In genomic region chr7:84975586-84976185, GRCh38 we compare ENCODE assay signal across 33 cellular contexts.
DNase-seq lines count a peak whose midpoint lies in the region; ATAC-seq, FAIRE-seq and TF ChIP-seq lines count a peak whose summit lies in the region.
"Had no signal": no experiment of that assay in that cellular context is flagged by ENCODE, and none has a peak within 500 bp of the region (broad histone marks: within the 10 kb centered on the region; RNA-seq: fewer than 3 reads in every experiment).

No MANE protein-coding gene starts in this region.

- H3K9me3 ChIP-seq in astrocyte (ENCODE audit: insufficient read depth, low read depth, low read length): no peaks in the 10 kb centered on the region

- H3K9ac ChIP-seq in astrocyte (ENCODE audit: low read length): no peak overlapping the region

- no peaks in the 10 kb centered on the region for H3K79me2 ChIP-seq in astrocyte (ENCODE audit: insufficient read depth, low read length)

- no peak overlapping the region for H3K27ac ChIP-seq in astrocyte (ENCODE audit: low read depth, low read length)
- H3K27ac ChIP-seq: cardiac muscle cell, coronary artery, PC-9 had no signal

- H3K4me1 Mint-ChIP-seq in astrocyte (ENCODE audit: low read depth, unreplicated experiment): no peaks in the 10 kb centered on the region
- H3K4me1 Mint-ChIP-seq: CD14-positive monocyte, H9, immature natural killer cell had no signal

- no peaks in the 10 kb centered on the region for H3K27me3 Mint-ChIP-seq in astrocyte (ENCODE audit: low read depth, unreplicated experiment)
- H3K27me3 Mint-ChIP-seq: effector memory CD8-positive, alpha-beta T cell had no signal

- no peak for TF ChIP-seq CTCF in astrocyte (IDR thresholded peaks at IDR 0.05; ENCODE audit: insufficient read depth, low read depth, low read length)
- TF ChIP-seq CTCF in fibroblast of the aortic adventitia (IDR thresholded peaks at IDR 0.05; ENCODE audit: insufficient read depth, low read length): no peak

- no peaks in the 10 kb centered on the region for H3K36me3 Mint-ChIP-seq in astrocyte (ENCODE audit: low read depth, unreplicated experiment)
- H3K36me3 Mint-ChIP-seq: CD14-positive monocyte, immature natural killer cell had no signal

- no peaks in the 10 kb centered on the region for H3K36me3 ChIP-seq in astrocyte (ENCODE audit: insufficient read depth, low read length)
- H3K36me3 ChIP-seq: cardiac muscle cell had no signal

- H3K4me2 ChIP-seq in astrocyte (ENCODE audit: low read length): no peak overlapping the region
- H3K4me2 ChIP-seq: PC-9 had no signal

- no peaks in the 10 kb centered on the region for H3K27me3 ChIP-seq in astrocyte (ENCODE audit: insufficient read depth, low read length)
- H3K27me3 ChIP-seq: cardiac muscle cell had no signal

- no peak overlapping the region for H2AFZ ChIP-seq in astrocyte (ENCODE audit: low read depth, low read length)
- H2AFZ ChIP-seq: PC-9 had no signal

- DNase-seq in EH (ENCODE audit: low read depth) (peak; percentile 73), LHCN-M2 (ENCODE audit: low read depth) (peak; percentile 31), astrocyte (ENCODE audit: low read depth) (peak; percentile 59), fibroblast of the aortic adventitia (ENCODE audit: low read depth) (peak; percentile 23), HuH-7.5 (ENCODE audit: low spot score) (no peak)
- DNase-seq in activated CD4-positive, CD25-positive, alpha-beta regulatory T cell (lab: John Stamatoyannopoulos, UW): no peak
- DNase-seq: activated CD4-positive, alpha-beta T cell treated with anti-CD3 and anti-CD28 coated beads, Interleukin-2, amount 50 U/mL, for 4 hours; activated naive CD4-positive, alpha-beta T cell treated with anti-CD3 and anti-CD28 coated beads, Interleukin-2, amount 50 U/mL, for 16 hours; Calu3; effector memory CD8-positive, alpha-beta T cell; H9; hypothalamus; immature natural killer cell; KG1; mesenchymal stem cell; NCI-H1048; NCI-H1694; NCI-H2171; NCI-H524 treated with DMSO at 0.1 percent for 48 hours; NK-92 treated with Interleukin-12 subunit alpha and Interleukin-12 subunit beta, amount 100 ng/mL, for 24 hours; PC-9; SIG-M5; stimulated activated naive CD4-positive, alpha-beta T cell treated with Interleukin-2 at 50 U/mL for 16 hours; T-helper 1 cell had no signal

- H3K4me3 ChIP-seq in astrocyte (ENCODE audit: insufficient read depth, low read depth, low read length) (no peak overlapping the region), fibroblast of the aortic adventitia (ENCODE audit: low read depth, low read length) (no peak overlapping the region)
- H3K4me3 ChIP-seq: cardiac muscle cell, coronary artery, PC-9 had no signal

- H3K4me3 Mint-ChIP-seq in astrocyte (ENCODE audit: unreplicated experiment): no peak overlapping the region
- H3K4me3 Mint-ChIP-seq: CD14-positive monocyte; effector memory CD8-positive, alpha-beta T cell; H9; immature natural killer cell had no signal

- no peak overlapping the region for H3K27ac Mint-ChIP-seq in astrocyte (ENCODE audit: unreplicated experiment)
- H3K27ac Mint-ChIP-seq: CD14-positive monocyte; effector memory CD8-positive, alpha-beta T cell; immature natural killer cell had no signal

- ATAC-seq in GM19351 (IDR thresholded peaks at IDR 0.05; ENCODE audit: unreplicated experiment) (no peak), HG02571 (IDR thresholded peaks at IDR 0.05; ENCODE audit: unreplicated experiment) (no peak)
- ATAC-seq: effector memory CD8-positive, alpha-beta T cell; esophagus mucosa; left lobe of liver; sciatic nerve had no signal

- no peaks in the 10 kb centered on the region for H4K20me1 ChIP-seq in astrocyte (ENCODE audit: insufficient read depth, low read length)

- no peak for FAIRE-seq in astrocyte (lab: Jason Lieb, UNC)
- FAIRE-seq: HTR-8/SVneo had no signal

- no peaks in the 10 kb centered on the region for H3K4me1 ChIP-seq in astrocyte (ENCODE audit: insufficient read depth, low read length)

- no peaks in the 10 kb centered on the region for H3K9me3 Mint-ChIP-seq in astrocyte (ENCODE audit: unreplicated experiment)

Comparison
In these comparisons a context has a peak if more than half of its experiments do, and no peak if none do; other contexts are left out.
1. DNase-seq: peak in EH (single experiment), LHCN-M2 (single experiment), astrocyte (single experiment) and fibroblast of the aortic adventitia (single experiment); none in HuH-7.5 (single experiment) and activated CD4-positive, CD25-positive, alpha-beta regulatory T cell (0 of 4).